7 cellular contexts compared by ENCODE assay signal in genomic region chr20:51750037-51750769, GRCh38. TPM values are rescaled to one million over a fixed set of nuclear protein-coding genes. Genes with fewer than 3 reads are reported as not detected.
A peak's percentile ranks its signal among the peaks of the same experiment; 100 is the strongest.
DNase-seq lines count a peak whose midpoint lies in the region; ATAC-seq and TF ChIP-seq lines count a peak whose summit lies in the region.

No MANE protein-coding gene starts in this region.

- no peaks in the 10 kb centered on the region for H3K36me3 ChIP-seq in breast epithelium

- H3K4me1 ChIP-seq in breast epithelium, result peaks cover 0 to 10% of the 10 kb centered on the region in 2 donors

- no peaks in the 10 kb centered on the region for H3K9me3 ChIP-seq in breast epithelium

- DNase-seq in NCI-H2196 treated with DMSO at 0.1 percent for 48 hours (lab: John Stamatoyannopoulos, UW; ENCODE audit: unreplicated experiment) (peak; percentile 66), breast epithelium (ENCODE audit: low spot score in 2 of 2) (peak; percentile 80 to 86), left kidney (ENCODE audit: low read depth, low spot score) (peak; percentile 66), GM13976 (ENCODE audit: low spot score) (no peak)
- DNase-seq in stimulated activated CD8-positive, alpha-beta memory T cell treated with anti-CD3 and anti-CD28 coated beads, Interleukin-4, amount 100 ng/mL, for 4 hours (ENCODE audit: low read depth in 2 of 2, low spot score in 1 of 2), result peak; percentile 4 to 7

- in situ Hi-C loops in GM13976 (cut with MboI; ENCODE audit: low sequenced_read_pairs, unreplicated experiment), result no loop called here

- intact Hi-C loops in breast epithelium (cut with DNase I; ENCODE audit: low total_unique reads), result no loop called here

- peak overlapping the region; percentile 76 to 79 for H3K27ac ChIP-seq in breast epithelium

- ATAC-seq in GM19463 (IDR thresholded peaks at IDR 0.05; ENCODE audit: unreplicated experiment) (peak; percentile 61), GM21390 (IDR thresholded peaks at IDR 0.05; ENCODE audit: unreplicated experiment) (no peak)

- H3K4me3 ChIP-seq in breast epithelium, result no peak overlapping the region

- no peaks in the 10 kb centered on the region for H3K27me3 ChIP-seq in breast epithelium

- TF ChIP-seq CTCF in breast epithelium (IDR thresholded peaks at IDR 0.05), result no peak
- TF ChIP-seq CTCF in GM13976 (IDR thresholded peaks at IDR 0.05; ENCODE audit: borderline replicate concordance, control extremely low read depth, extremely low read depth, insufficient read depth, missing control alignments), result no peak

- no peak for TF ChIP-seq POLR2A in breast epithelium (IDR thresholded peaks at IDR 0.05)

RNA-seq across cellular contexts. Expression of gene ATP9A, which starts 18.0 kb away (rescaled TPM):
- total RNA-seq in breast epithelium, result 10 to 100 TPM; 41.6 to 98.4 (median 50.8) TPM

RNA-seq across cellular contexts. Expression of gene SALL4, which starts 52.1 kb away (rescaled TPM):
- total RNA-seq in breast epithelium, result under 1 TPM; 0.29 to 0.33 (median 0.32) TPM
